In the genomic region with DNA sequence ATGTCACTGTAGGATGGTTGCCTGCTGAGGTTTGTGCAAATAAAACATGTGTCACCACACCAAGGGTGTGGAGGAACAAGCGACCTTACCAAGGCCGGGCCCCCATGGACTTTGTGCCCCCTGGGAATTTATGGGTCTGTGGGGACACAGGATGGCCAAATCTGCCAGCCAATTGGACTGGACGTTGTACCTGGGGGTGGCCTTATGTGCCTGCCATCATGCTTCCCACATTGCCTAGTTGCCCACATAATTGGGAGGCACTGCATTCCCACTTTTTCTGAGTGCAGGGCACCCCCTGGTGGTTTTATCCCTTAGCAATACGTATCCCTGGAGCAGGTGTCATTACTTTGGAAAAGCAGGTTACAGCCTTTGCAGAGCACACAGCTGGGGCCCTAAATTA, we compare ENCODE assay signal across 11 cellular contexts.
DNase-seq lines count a peak whose midpoint lies in the region; ATAC-seq and TF ChIP-seq lines count a peak whose summit lies in the region.
"Had no signal": no experiment of that assay in that cellular context is flagged by ENCODE, and none has a peak within 500 bp of the region (broad histone marks: within the 10 kb centered on the region; RNA-seq: fewer than 3 reads in every experiment).

No MANE protein-coding gene starts in this region.

- H3K36me3 Mint-ChIP-seq in Caco-2 (ENCODE audit: insufficient read depth, unreplicated experiment) = no peaks in the 10 kb centered on the region

- DNase-seq in Caco-2 (peak; percentile 39 to 46), choroid plexus epithelial cell (ENCODE audit: low read depth) (no peak), mucosa of gallbladder (ENCODE audit: low spot score) (peak; percentile 49), putamen (ENCODE audit: low spot score) (no peak), heart left ventricle (no peak), HCEC 1CT (no peak)
- no peak for DNase-seq in activated CD4-positive, CD25-positive, alpha-beta regulatory T cell (lab: John Stamatoyannopoulos, UW)
- DNase-seq: activated naive CD4-positive, alpha-beta T cell treated with Interleukin-2 at 50 U/mL for 16 hours; Right ventricle myocardium superior had no signal

- H3K4me3 ChIP-seq in Caco-2 (ENCODE audit: low read depth, low read length) (no peak overlapping the region), choroid plexus epithelial cell (ENCODE audit: low read depth, low read length) (no peak overlapping the region), heart left ventricle (no peak overlapping the region)
- H3K4me3 ChIP-seq: tibial nerve had no signal

- no peak overlapping the region for H3K4me3 Mint-ChIP-seq in Caco-2 (ENCODE audit: unreplicated experiment)

- H3K9me3 ChIP-seq in Caco-2 = no peaks in the 10 kb centered on the region
- H3K9me3 ChIP-seq in heart left ventricle = no peaks in the 10 kb centered on the region
- H3K9me3 ChIP-seq: tibial nerve had no signal

- TF ChIP-seq CTCF in Caco-2 (IDR thresholded peaks at IDR 0.05; ENCODE audit: insufficient read depth in 1 of 2, low read depth in 1 of 2, low read length in 1 of 2, severe bottlenecking in 1 of 2, unreplicated experiment in 1 of 2) = peak; percentile 25 to 36
- peak; percentile 8; the same call in 1 of the 2 replicates for TF ChIP-seq CTCF in LNCAP (IDR thresholded peaks at IDR 0.05)
- TF ChIP-seq CTCF in choroid plexus epithelial cell (conservative IDR thresholded peaks at IDR 0.05; ENCODE audit: low read depth, low read length) = peak; percentile 50
- TF ChIP-seq CTCF in heart left ventricle (IDR thresholded peaks at IDR 0.05) = peak in 3 of 12 donors; percentile 4 to 17 (median 17)

- H3K4me1 Mint-ChIP-seq in Caco-2 (ENCODE audit: low read depth, unreplicated experiment) = peaks cover 21% of the 10 kb centered on the region

- no peak overlapping the region for H3K27ac Mint-ChIP-seq in Caco-2 (ENCODE audit: unreplicated experiment)

- 84 to 95% (median 88%) methylated on average over 4 of the region's 4 CpGs for WGBS in heart left ventricle, 4 donors

- H3K9me3 Mint-ChIP-seq in Caco-2 (ENCODE audit: unreplicated experiment) = no peaks in the 10 kb centered on the region

- intact Hi-C loops in Caco-2 (cut with micrococcal nuclease; ENCODE audit: unreplicated experiment) = no loop called here
- intact Hi-C loops in heart left ventricle (cut with DNase I) = loop anchor here in 4 of 10 donors (5.0 to 10.0 kb wide), 3 partner anchors 62 to 232 kb away; a partner anchor contains a TSS

- BruUV-seq in Caco-2 (replicated peaks; lab: Mats Ljungman, UMichigan) = no TSS peak

- CTCF ChIA-PET in Caco-2 (lab: Charles Lee) = no interaction called here

- TF ChIP-seq POLR2A in heart left ventricle (IDR thresholded peaks at IDR 0.05) = no peak

- no peaks in the 10 kb centered on the region for H3K27me3 Mint-ChIP-seq in Caco-2 (ENCODE audit: insufficient read depth, unreplicated experiment)

- no peak overlapping the region for H3K27ac ChIP-seq in heart left ventricle
- H3K27ac ChIP-seq: tibial nerve had no signal

- H3K27me3 ChIP-seq in Caco-2 (replicated peaks; ENCODE audit: control insufficient read depth, insufficient read depth, low read length) (no peaks in the 10 kb centered on the region), heart left ventricle (no peaks in the 10 kb centered on the region)
- H3K27me3 ChIP-seq: tibial nerve had no signal

- H3K4me1 ChIP-seq in Caco-2 (peaks cover 23% of the 10 kb centered on the region), heart left ventricle (peaks cover 0 to 33% (median 17%) of the 10 kb centered on the region in 12 donors)

- POLR2A ChIA-PET in Caco-2 (lab: Charles Lee) = no interaction called here

- H3K36me3 ChIP-seq in Caco-2 (ENCODE audit: control insufficient read depth, insufficient read depth, low read length) (no peaks in the 10 kb centered on the region), heart left ventricle (no peaks in the 10 kb centered on the region)
- H3K36me3 ChIP-seq: tibial nerve had no signal

- no peak for ATAC-seq in heart left ventricle

Comparison
In these comparisons a context has a peak if more than half of its experiments do, and no peak if none do; other contexts are left out.
1. DNase-seq: peak in Caco-2 (2 of 2) and mucosa of gallbladder (single experiment); none in choroid plexus epithelial cell (single experiment), putamen (single experiment), activated CD4-positive, CD25-positive, alpha-beta regulatory T cell (0 of 4), heart left ventricle (0 of 5) and HCEC 1CT (single experiment).